3 cellular contexts compared by ENCODE assay signal in genomic region chr6:151975795-151976194, GRCh38.
"Had no signal": no experiment of that assay in that cellular context is flagged by ENCODE, and none has a peak within 500 bp of the region (broad histone marks: within the 10 kb centered on the region; RNA-seq: fewer than 3 reads in every experiment).

No MANE protein-coding gene starts in this region.

- DNase-seq: GDM1, GF-D8 had no signal

- ATAC-seq: GM12878 had no signal

- H3K4me3 ChIP-seq: GM12878 had no signal
